ENCODE assay signal across 1 cellular context in genomic region chr4:722181-722725, GRCh38.
TF ChIP-seq lines count a peak whose summit lies in the region.

No MANE protein-coding gene starts in this region.

TF ChIP-seq in WTC11, 78 proteins besides CTCF, POLR2A, EP300 and RAD21 (continued from another document):
- TF ChIP-seq ZNF532 (CRISPR knock-in tag; IDR thresholded peaks at IDR 0.05; ENCODE audit: borderline replicate concordance) (no peak), NFYB (CRISPR knock-in tag; conservative IDR thresholded peaks at IDR 0.05; ENCODE audit: low read depth) (no peak)
TF ChIP-seq in WTC11: peak in this region for 0.
